10 cellular contexts compared by ENCODE assay signal in the genomic region with DNA sequence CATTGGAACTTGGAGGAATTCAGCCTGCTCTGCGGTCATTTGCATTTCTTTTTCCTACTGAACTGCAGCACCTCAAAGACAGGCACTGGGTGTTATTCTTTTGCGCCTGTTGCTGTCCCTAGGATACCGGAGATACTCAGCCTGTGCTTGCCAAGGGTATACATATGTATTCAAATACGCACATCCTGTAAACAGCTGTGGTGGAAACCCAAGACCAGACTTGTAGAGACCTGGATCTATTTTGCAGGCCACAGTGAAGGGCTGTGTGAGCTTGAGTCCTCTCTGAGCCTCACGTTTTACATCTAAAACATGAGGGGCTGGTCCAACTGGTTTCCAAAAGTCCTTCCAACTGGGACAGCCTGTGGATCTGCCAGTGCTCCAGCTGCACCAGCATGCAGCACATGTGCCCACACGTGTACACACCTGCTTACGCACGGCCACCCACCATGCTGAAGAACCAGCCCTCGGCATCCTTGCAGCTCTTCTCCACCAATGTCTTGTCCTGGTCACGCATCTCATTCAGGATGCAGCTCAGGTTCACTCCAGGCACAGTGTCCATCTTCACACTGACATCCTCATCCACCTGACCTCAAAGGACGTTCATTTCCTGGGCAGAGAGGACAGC. TPM values are rescaled to one million over a fixed set of nuclear protein-coding genes. Genes with fewer than 3 reads are reported as not detected.
"Had no signal": no experiment of that assay in that cellular context is flagged by ENCODE, and none has a peak within 500 bp of the region (broad histone marks: within the 10 kb centered on the region; RNA-seq: fewer than 3 reads in every experiment).

No MANE protein-coding gene starts in this region.

RNA-seq across cellular contexts. Expression of a gene that starts 4.4 kb away (rescaled TPM):
- total RNA-seq: activated CD4-positive, alpha-beta T cell treated with anti-CD3 and anti-CD28 coated beads, Interleukin-2, amount 10 ng/mL, durations not matched to agents 24 days and 14 days; activated CD8-positive, alpha-beta T cell treated with anti-CD3 and anti-CD28 coated beads for 36 hours; activated naive CD8-positive, alpha-beta T cell treated with anti-CD3 and anti-CD28 coated beads for 36 hours had no signal

RNA-seq across cellular contexts. Expression of a gene that starts 16.2 kb away (rescaled TPM):
- total RNA-seq: activated CD4-positive, alpha-beta T cell treated with anti-CD3 and anti-CD28 coated beads, Interleukin-2, amount 10 ng/mL, durations not matched to agents 24 days and 14 days; activated CD8-positive, alpha-beta memory T cell treated with anti-CD3 and anti-CD28 coated beads for 36 hours; activated CD8-positive, alpha-beta T cell treated with anti-CD3 and anti-CD28 coated beads for 36 hours; activated naive CD8-positive, alpha-beta T cell treated with anti-CD3 and anti-CD28 coated beads for 36 hours; activated T-cell treated with anti-CD3 and anti-CD28 coated beads, Interleukin-2, amount 50 U/mL, for 72 hours; activated T-helper 17 cell treated with anti-CD3 and anti-CD28 coated beads, Interleukin-2, amount 50 U/mL, for 72 hours; LHCN-M2 had no signal
- polyA plus RNA-seq: SK-N-SH had no signal

RNA-seq across cellular contexts. Expression of a gene that starts 42.0 kb away (rescaled TPM):
- total RNA-seq: activated CD4-positive, alpha-beta T cell treated with anti-CD3 and anti-CD28 coated beads, Interleukin-2, amount 10 ng/mL, durations not matched to agents 24 days and 14 days; activated CD8-positive, alpha-beta memory T cell treated with anti-CD3 and anti-CD28 coated beads for 36 hours; activated CD8-positive, alpha-beta T cell treated with anti-CD3 and anti-CD28 coated beads for 36 hours; activated naive CD8-positive, alpha-beta T cell treated with anti-CD3 and anti-CD28 coated beads for 36 hours; activated T-cell treated with anti-CD3 and anti-CD28 coated beads, Interleukin-2, amount 50 U/mL, for 72 hours; activated T-helper 17 cell treated with anti-CD3 and anti-CD28 coated beads, Interleukin-2, amount 50 U/mL, for 72 hours; LHCN-M2 had no signal
- polyA plus RNA-seq: SK-N-SH had no signal

RNA-seq across cellular contexts. Expression of a gene that starts 56.9 kb away (rescaled TPM):
- total RNA-seq: activated CD4-positive, alpha-beta T cell treated with anti-CD3 and anti-CD28 coated beads, Interleukin-2, amount 10 ng/mL, durations not matched to agents 24 days and 14 days; activated CD8-positive, alpha-beta memory T cell treated with anti-CD3 and anti-CD28 coated beads for 36 hours; activated CD8-positive, alpha-beta T cell treated with anti-CD3 and anti-CD28 coated beads for 36 hours; activated naive CD8-positive, alpha-beta T cell treated with anti-CD3 and anti-CD28 coated beads for 36 hours; activated T-cell treated with anti-CD3 and anti-CD28 coated beads, Interleukin-2, amount 50 U/mL, for 72 hours; activated T-helper 17 cell treated with anti-CD3 and anti-CD28 coated beads, Interleukin-2, amount 50 U/mL, for 72 hours; aorta; LHCN-M2; SJSA1 had no signal
- polyA plus RNA-seq: SK-N-SH had no signal
